ENCODE assay signal across 14 cellular contexts in genomic region chr19:36059180-36059910, GRCh38. TPM values are rescaled to one million over a fixed set of nuclear protein-coding genes. Genes with fewer than 3 reads are reported as not detected.
"Had no signal": no experiment of that assay in that cellular context is flagged by ENCODE, and none has a peak within 500 bp of the region (broad histone marks: within the 10 kb centered on the region; RNA-seq: fewer than 3 reads in every experiment).

No MANE protein-coding gene starts in this region.

- H3K27me3 ChIP-seq: cardiac muscle cell, heart right ventricle, spleen, tibial nerve, vagina had no signal

- H3K36me3 ChIP-seq: cardiac muscle cell, tibial nerve, vagina had no signal

- H3K4me3 Mint-ChIP-seq: activated CD4-positive, alpha-beta memory T cell treated with anti-CD3 and anti-CD28 coated beads, Interleukin-2, amount 10 ng/mL, durations not matched to agents 7 days and 5 days; activated naive CD8-positive, alpha-beta T cell treated with anti-CD3 and anti-CD28 coated beads, Interleukin-2, amount 50 U/mL, for 24 hours; stimulated activated naive B cell treated with anti-CD40 and anti-IgM and Interleukin-4, amounts not matched to agents 10 μg/mL and 1 μg/mL and 100 μg/mL, for 72 hours had no signal

- H3K9me3 Mint-ChIP-seq: activated CD4-positive, alpha-beta memory T cell treated with anti-CD3 and anti-CD28 coated beads, Interleukin-2, amount 10 ng/mL, durations not matched to agents 7 days and 5 days; activated naive CD8-positive, alpha-beta T cell treated with anti-CD3 and anti-CD28 coated beads, Interleukin-2, amount 50 U/mL, for 24 hours; stimulated activated naive B cell treated with anti-CD40 and anti-IgM and Interleukin-4, amounts not matched to agents 10 μg/mL and 1 μg/mL and 100 μg/mL, for 72 hours had no signal

- H3K27ac ChIP-seq: cardiac muscle cell, heart right ventricle, spleen, tibial nerve, vagina had no signal

- H3K4me3 ChIP-seq: cardiac muscle cell, heart right ventricle, spleen, tibial nerve, vagina had no signal

- H3K27me3 Mint-ChIP-seq: activated CD4-positive, alpha-beta memory T cell treated with anti-CD3 and anti-CD28 coated beads, Interleukin-2, amount 10 ng/mL, durations not matched to agents 7 days and 5 days; activated naive CD8-positive, alpha-beta T cell treated with anti-CD3 and anti-CD28 coated beads, Interleukin-2, amount 50 U/mL, for 24 hours; stimulated activated naive B cell treated with anti-CD40 and anti-IgM and Interleukin-4, amounts not matched to agents 10 μg/mL and 1 μg/mL and 100 μg/mL, for 72 hours had no signal

- H3K9me3 ChIP-seq: heart right ventricle, spleen, tibial nerve, vagina had no signal

- DNase-seq: activated CD4-positive, alpha-beta memory T cell treated with anti-CD3 and anti-CD28 coated beads, Interleukin-2, amount 10 ng/mL, durations not matched to agents 7 days and 5 days; activated CD4-positive, alpha-beta T cell treated with anti-CD3 and anti-CD28 coated beads for 1 hour; activated CD8-positive, alpha-beta memory T cell treated with anti-CD3 and anti-CD28 coated beads, Interleukin-2, amount 50 U/mL, for 48 hours; activated naive CD8-positive, alpha-beta T cell treated with anti-CD3 and anti-CD28 coated beads, Interleukin-2, amount 50 U/mL, for 24 hours; heart right ventricle; right cardiac atrium; spleen; stimulated activated CD4-positive, alpha-beta T cell treated with anti-CD3 and anti-CD28 coated beads, Interleukin-1b, Interleukin-23, amount 100 ng/mL, for 48 hours; stimulated activated naive B cell treated with anti-CD40 and anti-IgM and Interleukin-4, amounts not matched to agents 10 μg/mL and 1 μg/mL and 100 μg/mL, for 72 hours had no signal

- H3K27ac Mint-ChIP-seq: activated CD4-positive, alpha-beta memory T cell treated with anti-CD3 and anti-CD28 coated beads, Interleukin-2, amount 10 ng/mL, durations not matched to agents 7 days and 5 days; activated naive CD8-positive, alpha-beta T cell treated with anti-CD3 and anti-CD28 coated beads, Interleukin-2, amount 50 U/mL, for 24 hours had no signal

- ATAC-seq: activated naive CD8-positive, alpha-beta T cell treated with anti-CD3 and anti-CD28 coated beads, Interleukin-2, amount 50 U/mL, for 24 hours; stimulated activated naive B cell treated with anti-CD40 and anti-IgM and Interleukin-4, amounts not matched to agents 10 μg/mL and 1 μg/mL and 100 μg/mL, for 72 hours had no signal

RNA-seq across cellular contexts. Expression of gene SYNE4, which starts 50.7 kb away (rescaled TPM):
- total RNA-seq: frontal cortex, mesenteric fat pad had no signal
